In the genomic region with DNA sequence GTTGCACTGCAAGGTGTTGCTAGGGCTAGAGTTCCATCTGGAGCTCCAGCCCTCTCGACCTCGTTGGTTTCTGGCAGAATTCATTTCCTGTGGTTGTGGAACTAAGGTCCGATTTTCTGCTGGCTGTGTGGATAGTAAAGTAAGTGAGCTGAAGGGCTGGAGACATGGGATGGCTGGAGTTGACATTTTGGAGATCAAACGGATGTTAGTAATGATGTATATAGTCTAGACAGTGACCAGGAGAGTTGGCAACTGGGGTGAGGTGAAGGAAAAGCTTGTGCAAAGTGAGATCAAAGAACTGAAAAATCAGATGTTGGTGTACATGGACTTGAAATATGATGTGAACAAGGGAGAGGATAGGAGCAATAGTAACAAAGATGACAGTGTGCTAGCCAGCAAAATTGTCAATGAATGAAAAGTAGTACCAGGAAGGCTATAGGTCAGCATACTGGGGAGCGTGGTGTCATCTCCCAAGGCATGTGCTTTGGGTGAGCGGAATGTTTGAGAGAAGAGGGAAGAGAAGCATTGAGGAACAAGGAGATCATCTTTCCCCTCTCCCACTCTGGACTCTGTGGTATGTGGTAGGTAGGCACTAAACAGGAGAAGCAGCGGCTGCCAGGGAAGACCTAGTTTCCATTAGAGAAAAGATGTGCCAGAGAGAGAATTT, we compare ENCODE assay signal across 12 cellular contexts.
DNase-seq lines count a peak whose midpoint lies in the region; ATAC-seq and TF ChIP-seq lines count a peak whose summit lies in the region.
"Had no signal": no experiment of that assay in that cellular context is flagged by ENCODE, and none has a peak within 500 bp of the region (broad histone marks: within the 10 kb centered on the region; RNA-seq: fewer than 3 reads in every experiment).

No MANE protein-coding gene starts in this region.

- no peaks in the 10 kb centered on the region for H3K27me3 Mint-ChIP-seq in activated naive CD8-positive, alpha-beta T cell treated with anti-CD3 and anti-CD28 coated beads, Interleukin-2, amount 50 U/mL, for 24 hours
- H3K27me3 Mint-ChIP-seq: activated CD4-positive, alpha-beta T cell treated with anti-CD3 and anti-CD28 coated beads for 36 hours had no signal

- no peak for DNase-seq in GM12864 (ENCODE audit: low read depth)
- no peak for DNase-seq in activated naive CD8-positive, alpha-beta T cell treated with anti-CD3 and anti-CD28 coated beads, Interleukin-2, amount 50 U/mL, for 24 hours
- DNase-seq in AG08396 (ENCODE audit: low spot score), result no peak
- no peak for DNase-seq in NK-92 (lab: John Stamatoyannopoulos, UW; ENCODE audit: unreplicated experiment)
- no peak for DNase-seq in GF-D8 (lab: John Stamatoyannopoulos, UW)
- DNase-seq in stimulated activated CD4-positive, alpha-beta T cell treated with anti-CD3 and anti-CD28 coated beads, Interleukin-2, amount 100 ng/mL, for 48 hours, result no peak
- DNase-seq: activated CD4-positive, alpha-beta T cell treated with anti-CD3 and anti-CD28 coated beads for 36 hours; DMS 273 treated with DMSO at 0.1 percent for 48 hours; foreskin melanocyte; stimulated activated CD4-positive, alpha-beta T cell treated with anti-CD3 and anti-CD28 coated beads, Interleukin-4, amount 100 ng/mL, for 4 hours had no signal

- peak overlapping the region; percentile 69 for H3K27ac Mint-ChIP-seq in activated naive CD8-positive, alpha-beta T cell treated with anti-CD3 and anti-CD28 coated beads, Interleukin-2, amount 50 U/mL, for 24 hours
- H3K27ac Mint-ChIP-seq: activated CD4-positive, alpha-beta T cell treated with anti-CD3 and anti-CD28 coated beads for 36 hours had no signal

- peak; percentile 20 for ATAC-seq in GM19438 (IDR thresholded peaks at IDR 0.05; ENCODE audit: low read depth, unreplicated experiment)
- peak; percentile 37 for ATAC-seq in HG03045 (IDR thresholded peaks at IDR 0.05; ENCODE audit: unreplicated experiment)
- no peak for ATAC-seq in activated naive CD8-positive, alpha-beta T cell treated with anti-CD3 and anti-CD28 coated beads, Interleukin-2, amount 50 U/mL, for 24 hours
- ATAC-seq: activated CD4-positive, alpha-beta T cell treated with anti-CD3 and anti-CD28 coated beads for 36 hours had no signal

- no peak for TF ChIP-seq CTCF in GM12864 (IDR thresholded peaks at IDR 0.05; ENCODE audit: low read depth, low read length, missing control alignments)

- peaks cover 40% of the 10 kb centered on the region for H3K4me1 Mint-ChIP-seq in activated naive CD8-positive, alpha-beta T cell treated with anti-CD3 and anti-CD28 coated beads, Interleukin-2, amount 50 U/mL, for 24 hours

- H3K4me3 Mint-ChIP-seq in activated naive CD8-positive, alpha-beta T cell treated with anti-CD3 and anti-CD28 coated beads, Interleukin-2, amount 50 U/mL, for 24 hours, result no peak overlapping the region
- H3K4me3 Mint-ChIP-seq: activated CD4-positive, alpha-beta T cell treated with anti-CD3 and anti-CD28 coated beads for 36 hours had no signal

- H3K4me3 ChIP-seq in GM12864 (ENCODE audit: low read depth, low read length), result peak overlapping the region; percentile 36

- H3K9me3 Mint-ChIP-seq in activated naive CD8-positive, alpha-beta T cell treated with anti-CD3 and anti-CD28 coated beads, Interleukin-2, amount 50 U/mL, for 24 hours, result no peaks in the 10 kb centered on the region

- peaks cover 36% of the 10 kb centered on the region for H3K36me3 Mint-ChIP-seq in activated naive CD8-positive, alpha-beta T cell treated with anti-CD3 and anti-CD28 coated beads, Interleukin-2, amount 50 U/mL, for 24 hours (ENCODE audit: low read depth)
